In genomic region chr7:70764004-70764691, GRCh38 we compare ENCODE assay signal across 9 cellular contexts.
DNase-seq lines count a peak whose midpoint lies in the region; ATAC-seq and TF ChIP-seq lines count a peak whose summit lies in the region.
"Had no signal": no experiment of that assay in that cellular context is flagged by ENCODE, and none has a peak within 500 bp of the region (broad histone marks: within the 10 kb centered on the region; RNA-seq: fewer than 3 reads in every experiment).

No MANE protein-coding gene starts in this region.

- peak; percentile 92 for ATAC-seq in HG02870 (IDR thresholded peaks at IDR 0.05; ENCODE audit: unreplicated experiment)
- ATAC-seq in T-helper 17 cell: peak; percentile 91
- peak; percentile 98 for ATAC-seq in stimulated activated effector memory CD8-positive, alpha-beta T cell treated with anti-CD3 and anti-CD28 coated beads, Interleukin-12 subunit alpha, Interleukin-12 subunit beta, amount 100 ng/mL, for 72 hours
- ATAC-seq in omental fat pad (ENCODE audit: low FRiP score): no peak

- peak overlapping the region; percentile 87 for H3K4me3 Mint-ChIP-seq in T-helper 17 cell
- H3K4me3 Mint-ChIP-seq in stimulated activated effector memory CD8-positive, alpha-beta T cell treated with anti-CD3 and anti-CD28 coated beads, Interleukin-12 subunit alpha, Interleukin-12 subunit beta, amount 100 ng/mL, for 72 hours: peak overlapping the region; percentile 64
- H3K4me3 Mint-ChIP-seq in chondrocyte (ENCODE audit: unreplicated experiment): no peak overlapping the region

- H3K4me1 Mint-ChIP-seq in T-helper 17 cell (peaks cover 15% of the 10 kb centered on the region), chondrocyte (ENCODE audit: low read depth) (no peaks in the 10 kb centered on the region)
- peaks cover 48% of the 10 kb centered on the region for H3K4me1 Mint-ChIP-seq in stimulated activated effector memory CD8-positive, alpha-beta T cell treated with anti-CD3 and anti-CD28 coated beads, Interleukin-12 subunit alpha, Interleukin-12 subunit beta, amount 100 ng/mL, for 72 hours

- H3K27me3 Mint-ChIP-seq in T-helper 17 cell (no peaks in the 10 kb centered on the region), chondrocyte (ENCODE audit: low read depth) (no peaks in the 10 kb centered on the region)

- no peak for TF ChIP-seq CTCF in chondrocyte (IDR thresholded peaks at IDR 0.05)
- TF ChIP-seq CTCF in omental fat pad (IDR thresholded peaks at IDR 0.05): no peak

- H3K36me3 Mint-ChIP-seq in T-helper 17 cell (ENCODE audit: low read depth) (no peaks in the 10 kb centered on the region), chondrocyte (ENCODE audit: low read depth) (peaks cover 16% of the 10 kb centered on the region)
- H3K36me3 Mint-ChIP-seq in stimulated activated effector memory CD8-positive, alpha-beta T cell treated with anti-CD3 and anti-CD28 coated beads, Interleukin-12 subunit alpha, Interleukin-12 subunit beta, amount 100 ng/mL, for 72 hours: peaks cover 42% of the 10 kb centered on the region

- H3K9me3 ChIP-seq in T-helper 17 cell (ENCODE audit: control insufficient read depth, low read length, poor library complexity, severe bottlenecking): no peaks in the 10 kb centered on the region
- H3K9me3 ChIP-seq: right atrium auricular region had no signal

- H3K27ac Mint-ChIP-seq in T-helper 17 cell (peak overlapping the region; percentile 96), chondrocyte (ENCODE audit: unreplicated experiment) (no peak overlapping the region)
- peak overlapping the region; percentile 71 for H3K27ac Mint-ChIP-seq in stimulated activated effector memory CD8-positive, alpha-beta T cell treated with anti-CD3 and anti-CD28 coated beads, Interleukin-12 subunit alpha, Interleukin-12 subunit beta, amount 100 ng/mL, for 72 hours

- peak; percentile 69 for DNase-seq in activated effector memory CD4-positive, alpha-beta T cell treated with anti-CD3 and anti-CD28 coated beads, Interleukin-2, amount 50 U/mL, for 16 hours
- no peak for DNase-seq in activated effector memory CD4-positive, alpha-beta T cell treated with Interleukin-2 at 50 U/mL for 16 hours
- no peak for DNase-seq in T-helper 17 cell
- DNase-seq in stimulated activated effector memory CD8-positive, alpha-beta T cell treated with anti-CD3 and anti-CD28 coated beads, Interleukin-12 subunit alpha, Interleukin-12 subunit beta, amount 100 ng/mL, for 72 hours (ENCODE audit: low spot score in 2 of 2): peak; percentile 36 to 78
- no peak for DNase-seq in cerebellum (ENCODE audit: low spot score)
- no peak for DNase-seq in chondrocyte (ENCODE audit: low spot score)
- DNase-seq in omental fat pad (ENCODE audit: low spot score): no peak

- no peaks in the 10 kb centered on the region for H3K9me3 Mint-ChIP-seq in stimulated activated effector memory CD8-positive, alpha-beta T cell treated with anti-CD3 and anti-CD28 coated beads, Interleukin-12 subunit alpha, Interleukin-12 subunit beta, amount 100 ng/mL, for 72 hours
- H3K9me3 Mint-ChIP-seq in chondrocyte (ENCODE audit: low read depth): no peaks in the 10 kb centered on the region

Comparison
In these comparisons a context has a peak if more than half of its experiments do, and no peak if none do; other contexts are left out.
1. DNase-seq: peak in activated effector memory CD4-positive, alpha-beta T cell treated with anti-CD3 and anti-CD28 coated beads, Interleukin-2, amount 50 U/mL, for 16 hours (single experiment) and stimulated activated effector memory CD8-positive, alpha-beta T cell treated with anti-CD3 and anti-CD28 coated beads, Interleukin-12 subunit alpha, Interleukin-12 subunit beta, amount 100 ng/mL, for 72 hours (2 of 2); none in activated effector memory CD4-positive, alpha-beta T cell treated with Interleukin-2 at 50 U/mL for 16 hours (single experiment), T-helper 17 cell (0 of 3), cerebellum (single experiment), chondrocyte (single experiment) and omental fat pad (single experiment).